32 cellular contexts compared by ENCODE assay signal in the genomic region with DNA sequence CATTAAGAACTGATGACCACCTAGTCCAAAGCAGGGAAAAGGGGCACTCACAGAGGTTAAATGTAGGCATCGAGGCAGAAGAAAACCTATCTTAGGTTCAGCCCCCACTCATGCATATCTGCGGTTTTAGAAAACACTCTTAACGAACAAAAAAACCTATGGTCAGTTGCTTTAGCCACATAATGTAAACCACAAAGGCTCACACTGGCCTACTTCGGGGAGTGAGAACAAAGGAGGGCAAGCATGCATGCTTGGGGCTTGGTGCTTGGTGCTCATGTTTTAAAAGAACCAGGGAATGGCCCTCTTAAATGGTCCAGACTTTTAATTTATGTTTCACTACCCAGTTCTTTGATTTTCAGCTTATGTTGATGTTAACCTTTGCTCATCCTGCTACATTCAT. TPM values are rescaled to one million over a fixed set of nuclear protein-coding genes. Genes with fewer than 3 reads are reported as not detected.
"Had no signal": no experiment of that assay in that cellular context is flagged by ENCODE, and none has a peak within 500 bp of the region (broad histone marks: within the 10 kb centered on the region; RNA-seq: fewer than 3 reads in every experiment).

No MANE protein-coding gene starts in this region.

- H3K4me3 ChIP-seq: ascending aorta, K562, Peyer's patch had no signal

- H3K27me3 Mint-ChIP-seq: activated CD4-positive, alpha-beta T cell treated with anti-CD3 and anti-CD28 coated beads, Interleukin-2, amount 10 ng/mL, durations not matched to agents 7 days and 5 days; activated naive CD4-positive, alpha-beta T cell treated with anti-CD3 and anti-CD28 coated beads, Interleukin-2, amount 50 U/mL, for 24 hours; activated naive CD8-positive, alpha-beta T cell treated with anti-CD3 and anti-CD28 coated beads, Interleukin-2, amount 10 ng/mL, durations not matched to agents 7 days and 5 days had no signal

- DNase-seq: activated CD4-positive, alpha-beta T cell treated with anti-CD3 and anti-CD28 coated beads, Interleukin-2, amount 10 ng/mL, durations not matched to agents 7 days and 5 days; activated CD4-positive, alpha-beta T cell treated with anti-CD3 and anti-CD28 coated beads, Interleukin-2, amount 50 U/mL, for 48 hours; activated CD8-positive, alpha-beta T cell treated with anti-CD3 and anti-CD28 coated beads, Interleukin-2, amount 10 ng/mL, durations not matched to agents 7 days and 5 days; activated gamma-delta T cell; activated naive CD4-positive, alpha-beta T cell treated with Interleukin-2 at 50 U/mL for 16 hours; activated naive CD8-positive, alpha-beta T cell treated with anti-CD3 and anti-CD28 coated beads, Interleukin-2, amount 10 ng/mL, durations not matched to agents 7 days and 5 days; activated T-cell treated with anti-CD3 and anti-CD28 coated beads, Interleukin-2, amount 50 U/mL, for 24 hours; amygdala; caudate nucleus; cerebellar nuclear complex; Karpas-422; MM.1S; NCI-H1092 treated with DMSO at 0.1 percent for 48 hours; NCI-H1417; NCI-H187 treated with DMSO at 0.1 percent for 48 hours; NCI-H2081; NCI-H2171 treated with DMSO at 0.1 percent for 48 hours; NCI-H2227 treated with DMSO at 0.1 percent for 48 hours; NCI-H446 treated with DMSO at 0.1 percent for 48 hours; NCI-H524; NCI-H69; NK-92 treated with Interleukin-12 subunit alpha and Interleukin-12 subunit beta, amount 100 ng/mL, for 24 hours; PC-3; Peyer's patch; Right ventricle myocardium superior; T1000 had no signal

- H3K4me3 Mint-ChIP-seq: activated CD4-positive, alpha-beta T cell treated with anti-CD3 and anti-CD28 coated beads, Interleukin-2, amount 10 ng/mL, durations not matched to agents 7 days and 5 days; activated CD8-positive, alpha-beta T cell treated with anti-CD3 and anti-CD28 coated beads, Interleukin-2, amount 10 ng/mL, durations not matched to agents 7 days and 5 days; activated naive CD4-positive, alpha-beta T cell treated with anti-CD3 and anti-CD28 coated beads, Interleukin-2, amount 50 U/mL, for 24 hours; activated naive CD8-positive, alpha-beta T cell treated with anti-CD3 and anti-CD28 coated beads, Interleukin-2, amount 10 ng/mL, durations not matched to agents 7 days and 5 days; activated T-cell treated with anti-CD3 and anti-CD28 coated beads, Interleukin-2, amount 50 U/mL, for 24 hours had no signal

- H3K27ac Mint-ChIP-seq: activated CD4-positive, alpha-beta T cell treated with anti-CD3 and anti-CD28 coated beads, Interleukin-2, amount 10 ng/mL, durations not matched to agents 7 days and 5 days; activated CD8-positive, alpha-beta T cell treated with anti-CD3 and anti-CD28 coated beads, Interleukin-2, amount 10 ng/mL, durations not matched to agents 7 days and 5 days; activated naive CD4-positive, alpha-beta T cell treated with anti-CD3 and anti-CD28 coated beads, Interleukin-2, amount 50 U/mL, for 24 hours; activated naive CD8-positive, alpha-beta T cell treated with anti-CD3 and anti-CD28 coated beads, Interleukin-2, amount 10 ng/mL, durations not matched to agents 7 days and 5 days; activated T-cell treated with anti-CD3 and anti-CD28 coated beads, Interleukin-2, amount 50 U/mL, for 24 hours; activated T-helper 2 cell treated with anti-CD3 and anti-CD28 coated beads, Interferon-gamma antibody, Interleukin-2, Interleukin-4, amounts not matched to agents 10 μg/mL and 5 μg/mL and 100 μg/mL, durations not matched to agents 14 hours and 24 hours and 36 hours had no signal

- H3K36me3 Mint-ChIP-seq: activated naive CD4-positive, alpha-beta T cell treated with anti-CD3 and anti-CD28 coated beads, Interleukin-2, amount 50 U/mL, for 24 hours; activated naive CD8-positive, alpha-beta T cell treated with anti-CD3 and anti-CD28 coated beads, Interleukin-2, amount 10 ng/mL, durations not matched to agents 7 days and 5 days had no signal

- H3K9me3 Mint-ChIP-seq: activated CD4-positive, alpha-beta T cell treated with anti-CD3 and anti-CD28 coated beads, Interleukin-2, amount 10 ng/mL, durations not matched to agents 7 days and 5 days; activated T-helper 2 cell treated with anti-CD3 and anti-CD28 coated beads, Interferon-gamma antibody, Interleukin-2, Interleukin-4, amounts not matched to agents 10 μg/mL and 5 μg/mL and 100 μg/mL, durations not matched to agents 14 hours and 24 hours and 36 hours had no signal

- ATAC-seq: activated CD8-positive, alpha-beta T cell treated with anti-CD3 and anti-CD28 coated beads, Interleukin-2, amount 10 ng/mL, durations not matched to agents 7 days and 5 days; K562; PC-3 had no signal

- H3K4me1 Mint-ChIP-seq: activated CD4-positive, alpha-beta T cell treated with anti-CD3 and anti-CD28 coated beads, Interleukin-2, amount 10 ng/mL, durations not matched to agents 7 days and 5 days; activated naive CD4-positive, alpha-beta T cell treated with anti-CD3 and anti-CD28 coated beads, Interleukin-2, amount 50 U/mL, for 24 hours; activated naive CD8-positive, alpha-beta T cell treated with anti-CD3 and anti-CD28 coated beads, Interleukin-2, amount 10 ng/mL, durations not matched to agents 7 days and 5 days had no signal

RNA-seq across cellular contexts. Expression of a gene that starts 14.2 kb away (rescaled TPM):
- total RNA-seq: activated CD4-positive, alpha-beta T cell treated with anti-CD3 and anti-CD28 coated beads, Interleukin-2, amount 10 ng/mL, durations not matched to agents 7 days and 5 days; activated CD8-positive, alpha-beta T cell treated with anti-CD3 and anti-CD28 coated beads, Interleukin-2, amount 10 ng/mL, durations not matched to agents 7 days and 5 days; activated naive CD8-positive, alpha-beta T cell treated with anti-CD3 and anti-CD28 coated beads, Interleukin-2, amount 10 ng/mL, durations not matched to agents 7 days and 5 days; activated T-helper 2 cell treated with anti-CD3 and anti-CD28 coated beads, Interferon-gamma antibody, Interleukin-2, Interleukin-4, amounts not matched to agents 10 μg/mL and 5 μg/mL and 100 μg/mL, durations not matched to agents 14 hours and 24 hours and 36 hours; ascending aorta; K562; PC-3; T-helper 1 cell treated with Interleukin-12 subunit alpha and Interleukin-12 subunit beta and Interleukin-4 antibody, amounts not matched to agents 30 ng/mL and 1 ng/mL, for 36 hours; T-helper 2 cell treated with Interferon-gamma antibody and Interleukin-4, amounts not matched to agents 100 ng/mL and 5 ng/mL, for 36 hours had no signal
